In the genomic region with DNA sequence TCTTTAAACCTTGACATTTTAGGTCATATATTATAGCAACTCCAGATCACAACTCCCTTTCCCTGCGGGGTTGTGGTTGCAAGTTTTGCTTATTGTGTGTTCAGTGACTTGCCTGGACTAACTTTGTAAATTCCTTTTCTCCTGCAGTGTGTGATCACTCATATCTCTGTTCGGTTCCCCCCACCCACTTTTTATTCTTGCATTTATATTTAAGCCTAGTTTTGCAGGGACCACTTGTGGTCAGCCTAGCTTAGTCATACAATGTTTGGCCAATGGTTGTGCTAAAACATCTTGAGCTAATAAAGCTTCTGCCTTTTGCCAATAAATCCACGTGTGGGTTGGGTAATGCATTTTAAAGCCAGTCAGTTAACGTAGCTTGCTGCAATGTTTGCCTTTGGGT, we compare ENCODE assay signal across 18 cellular contexts.
DNase-seq lines count a peak whose midpoint lies in the region; ATAC-seq and TF ChIP-seq lines count a peak whose summit lies in the region.
"Had no signal": no experiment of that assay in that cellular context is flagged by ENCODE, and none has a peak within 500 bp of the region (broad histone marks: within the 10 kb centered on the region; RNA-seq: fewer than 3 reads in every experiment).

No MANE protein-coding gene starts in this region.

- TF ChIP-seq EP300 in suprapubic skin (IDR thresholded peaks at IDR 0.05), result no peak

- TF ChIP-seq POLR2A in suprapubic skin (IDR thresholded peaks at IDR 0.05), result no peak

- no peak for ATAC-seq in GM19463 (IDR thresholded peaks at IDR 0.05; ENCODE audit: unreplicated experiment)
- ATAC-seq: HepG2, Panc1 had no signal

- peak overlapping the region; percentile 76 for H3K27ac ChIP-seq in suprapubic skin
- H3K27ac ChIP-seq: KMS-11 had no signal

- DNase-seq in MV-4-11 (lab: John Stamatoyannopoulos, UW) (peak; percentile 6), choroid plexus epithelial cell (ENCODE audit: low read depth) (peak; percentile 21), foreskin fibroblast (peak; percentile 56 to 85), suprapubic skin (ENCODE audit: low spot score in 2 of 2) (no peak), NCI-H524 (lab: John Stamatoyannopoulos, UW) (no peak), putamen (ENCODE audit: low spot score) (no peak)
- DNase-seq in effector CD8-positive, alpha-beta T cell (lab: John Stamatoyannopoulos, UW), result no peak
- DNase-seq: C1 segment of cervical spinal cord, DMS 273 treated with DMSO at 0.1 percent for 48 hours, H7, NCI-H187 treated with DMSO at 0.1 percent for 48 hours, NCI-H446, NCI-H748 treated with DMSO at 0.1 percent for 48 hours, SIG-M5 had no signal

- 40% methylated on average over 4 of the region's 4 CpGs for WGBS in suprapubic skin

- H3K9me3 ChIP-seq in suprapubic skin, result no peaks in the 10 kb centered on the region

- H3K4me1 ChIP-seq in suprapubic skin, result peaks cover 5% of the 10 kb centered on the region

- H3K36me3 ChIP-seq in suprapubic skin, result no peaks in the 10 kb centered on the region

- no peaks in the 10 kb centered on the region for H3K27me3 ChIP-seq in suprapubic skin

- H3K4me3 ChIP-seq in choroid plexus epithelial cell (ENCODE audit: low read depth, low read length) (no peak overlapping the region), foreskin fibroblast (ENCODE audit: low read depth in 1 of 2, low read length in 2 of 2) (no peak overlapping the region), suprapubic skin (no peak overlapping the region)

- no peak for TF ChIP-seq CTCF in choroid plexus epithelial cell (conservative IDR thresholded peaks at IDR 0.05; ENCODE audit: low read depth, low read length)
- no peak for TF ChIP-seq CTCF in foreskin fibroblast (IDR thresholded peaks at IDR 0.05; ENCODE audit: low read depth, low read length)
- no peak for TF ChIP-seq CTCF in suprapubic skin (IDR thresholded peaks at IDR 0.05)

Comparison
In these comparisons a context has a peak if more than half of its experiments do, and no peak if none do; other contexts are left out.
1. DNase-seq: peak in MV-4-11 (single experiment), choroid plexus epithelial cell (single experiment) and foreskin fibroblast (2 of 2); none in suprapubic skin (0 of 2), effector CD8-positive, alpha-beta T cell (single experiment), NCI-H524 (0 of 2) and putamen (single experiment).